15 cellular contexts compared by ENCODE assay signal in the genomic region with DNA sequence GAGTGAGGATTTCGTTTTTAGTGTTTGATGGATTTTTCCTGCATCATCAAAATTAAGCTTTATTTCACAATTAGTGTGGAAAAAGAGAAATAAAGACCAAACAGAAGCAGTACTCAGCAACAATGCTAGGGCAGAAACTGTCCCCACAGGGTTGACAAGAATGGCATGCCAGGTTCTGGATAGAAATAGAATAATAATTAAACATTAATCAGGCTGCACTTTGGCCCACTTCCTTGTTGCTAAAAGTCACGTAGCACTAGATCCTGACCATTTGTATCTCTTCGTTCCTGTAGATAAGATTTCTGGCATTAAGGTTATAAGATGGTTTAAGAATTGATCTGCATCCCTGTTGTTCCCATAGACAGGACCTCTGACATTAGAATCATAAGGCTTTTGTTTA. TPM values are rescaled to one million over a fixed set of nuclear protein-coding genes. Genes with fewer than 3 reads are reported as not detected.
DNase-seq lines count a peak whose midpoint lies in the region; ATAC-seq and TF ChIP-seq lines count a peak whose summit lies in the region.
"Had no signal": no experiment of that assay in that cellular context is flagged by ENCODE, and none has a peak within 500 bp of the region (broad histone marks: within the 10 kb centered on the region; RNA-seq: fewer than 3 reads in every experiment).

No MANE protein-coding gene starts in this region.

- no peak overlapping the region for H4K8ac ChIP-seq in neuronal stem cell (ENCODE audit: low read depth, low read length)

- no peaks in the 10 kb centered on the region for H3K4me1 ChIP-seq in Peyer's patch
- H3K4me1 ChIP-seq in hepatocyte (ENCODE audit: insufficient read depth): no peaks in the 10 kb centered on the region
- H3K4me1 ChIP-seq in neuronal stem cell (ENCODE audit: control insufficient read depth in 2 of 2, insufficient read depth in 1 of 2, low read depth in 1 of 2, low read length in 2 of 2): no peaks in the 10 kb centered on the region

- no peak overlapping the region for H3K23ac ChIP-seq in neuronal stem cell (ENCODE audit: low read depth, low read length, poor library complexity)

- 65% methylated on average over 3 of the region's 3 CpGs for WGBS in hepatocyte (ENCODE audit: low lambda C conversion rate, missing lambda C conversion rate)
- no CpG with 5 or more reads among the region's 3 CpGs for WGBS in neuronal stem cell (ENCODE audit: extremely low coverage in 2 of 2, insufficient read length in 2 of 2, insufficient replicate concordance in 1 of 2), 2 donors

- peak overlapping the region; percentile 39 for H3K4me2 ChIP-seq in hepatocyte
- H3K4me2 ChIP-seq in neuronal stem cell (ENCODE audit: insufficient read depth, low read length, poor library complexity, severe bottlenecking): no peak overlapping the region
- H3K4me2 ChIP-seq: BLaER1 treated with 17β-estradiol and CSF1 and Interleukin-3, amounts not matched to agents 10 nM and 100 nM had no signal

- H3K27me3 ChIP-seq in Peyer's patch (no peaks in the 10 kb centered on the region), hepatocyte (no peaks in the 10 kb centered on the region), neuronal stem cell (ENCODE audit: control insufficient read depth in 3 of 3, insufficient read depth in 3 of 3, low read depth in 1 of 3, low read length in 3 of 3) (no peaks in the 10 kb centered on the region)
- H3K27me3 ChIP-seq: BLaER1 treated with 17β-estradiol and CSF1 and Interleukin-3, amounts not matched to agents 10 nM and 100 nM had no signal

- H3K9me3 ChIP-seq in Peyer's patch: no peaks in the 10 kb centered on the region
- H3K9me3 ChIP-seq in hepatocyte (ENCODE audit: low read depth): no peaks in the 10 kb centered on the region
- H3K9me3 ChIP-seq in neuronal stem cell (replicated peaks in 1 of 2; ENCODE audit: control insufficient read depth in 2 of 2, insufficient read depth in 1 of 2, low read depth in 1 of 2, low read length in 2 of 2): no peaks in the 10 kb centered on the region
- H3K9me3 ChIP-seq: BLaER1 treated with 17β-estradiol and CSF1 and Interleukin-3, amounts not matched to agents 10 nM and 100 nM had no signal

- no peak overlapping the region for H3K18ac ChIP-seq in neuronal stem cell (ENCODE audit: low read length)

- H2AFZ ChIP-seq in hepatocyte (no peak overlapping the region), neuronal stem cell (ENCODE audit: low read length) (no peak overlapping the region)

- H4K20me1 ChIP-seq in hepatocyte (ENCODE audit: insufficient read depth, poor library complexity, severe bottlenecking): no peaks in the 10 kb centered on the region
- H4K20me1 ChIP-seq: BLaER1 treated with 17β-estradiol and CSF1 and Interleukin-3, amounts not matched to agents 10 nM and 100 nM had no signal

- H3K79me2 ChIP-seq in hepatocyte: no peaks in the 10 kb centered on the region

- no peak overlapping the region for H2BK120ac ChIP-seq in neuronal stem cell (ENCODE audit: low read depth, low read length)

- no peak overlapping the region for H3K14ac ChIP-seq in neuronal stem cell (ENCODE audit: low read length)

- H3K9me2 ChIP-seq in hepatocyte (replicated peaks; ENCODE audit: insufficient read depth): no peaks in the 10 kb centered on the region

- in situ Hi-C loops in Caki2 (cut with HindIII; ENCODE audit: low pct_unique_long_range_greater_than_20kb, low sequenced_read_pairs): no loop called here

- H3K36me3 ChIP-seq in Peyer's patch (no peaks in the 10 kb centered on the region), hepatocyte (replicated peaks; ENCODE audit: insufficient read depth, low read depth) (no peaks in the 10 kb centered on the region), neuronal stem cell (replicated peaks in 1 of 2; ENCODE audit: control insufficient read depth in 2 of 2, insufficient read depth in 2 of 2, low read length in 2 of 2) (no peaks in the 10 kb centered on the region)
- H3K36me3 ChIP-seq: BLaER1 treated with 17β-estradiol and CSF1 and Interleukin-3, amounts not matched to agents 10 nM and 100 nM had no signal

- TF ChIP-seq POLR2A in Peyer's patch (IDR thresholded peaks at IDR 0.05): no peak

- ATAC-seq in GM19455 (IDR thresholded peaks at IDR 0.05; ENCODE audit: unreplicated experiment): no peak
- ATAC-seq: HCT116 had no signal

- H3K27ac ChIP-seq in Peyer's patch (peak overlapping the region in 3 of 4 donors; percentile 17 to 78 (median 54)), hepatocyte (no peak overlapping the region), neuronal stem cell (replicated peaks; ENCODE audit: low read length) (no peak overlapping the region)
- H3K27ac ChIP-seq: BLaER1 treated with 17β-estradiol and CSF1 and Interleukin-3, amounts not matched to agents 10 nM and 100 nM; HL-60 had no signal

- H2BK15ac ChIP-seq in neuronal stem cell (ENCODE audit: low read length): no peak overlapping the region

- H3K79me1 ChIP-seq in neuronal stem cell (ENCODE audit: low read depth, low read length): no peaks in the 10 kb centered on the region

- no peak overlapping the region for H3K9ac ChIP-seq in neuronal stem cell (ENCODE audit: low read depth, low read length, poor library complexity)
- H3K9ac ChIP-seq: BLaER1 treated with 17β-estradiol and CSF1 and Interleukin-3, amounts not matched to agents 10 nM and 100 nM had no signal

- no peak overlapping the region for H2AK5ac ChIP-seq in neuronal stem cell (ENCODE audit: low read depth, low read length)

- no peak overlapping the region for H4K91ac ChIP-seq in neuronal stem cell (ENCODE audit: low read depth, low read length, poor library complexity)

- TF ChIP-seq CTCF in Peyer's patch (IDR thresholded peaks at IDR 0.05) (peak in 1 of 6 experiments; percentile 9), hepatocyte (IDR thresholded peaks at IDR 0.05; ENCODE audit: poor library complexity) (no peak)

- DNase-seq in Caki2 (ENCODE audit: low read depth) (peak; percentile 34), Peyer's patch (no peak), hepatocyte (ENCODE audit: low spot score) (no peak), mucosa of gallbladder (ENCODE audit: low spot score) (peak; percentile 54), neuronal stem cell (ENCODE audit: low spot score) (no peak), RPMI8226 (no peak), 8988T (no peak)
- DNase-seq: ACHN; CD4-positive, CD25-positive, alpha-beta regulatory T cell; DMS79 had no signal

- peak overlapping the region in 2 of 4 donors; percentile 8 to 14 for H3K4me3 ChIP-seq in Peyer's patch
- no peak overlapping the region for H3K4me3 ChIP-seq in hepatocyte
- no peak overlapping the region for H3K4me3 ChIP-seq in neuronal stem cell (ENCODE audit: low read length in 2 of 2)
- H3K4me3 ChIP-seq: BLaER1 treated with 17β-estradiol and CSF1 and Interleukin-3, amounts not matched to agents 10 nM and 100 nM had no signal

- no peak overlapping the region for H2BK12ac ChIP-seq in neuronal stem cell (ENCODE audit: low read length)

- H2BK5ac ChIP-seq in neuronal stem cell (ENCODE audit: low read length): no peak overlapping the region

- H3K4ac ChIP-seq in neuronal stem cell (ENCODE audit: low read length): no peak overlapping the region

RNA-seq across cellular contexts. Expression of a gene that starts 34.5 kb away (rescaled TPM):
- 4.7 and 8.6 TPM in 2 replicates for total RNA-seq in Caki2 (2014; rRNA removed; shearing (Covaris generic); ENCODE audit: low replicate concordance)
- total RNA-seq in Peyer's patch: 1 to 10 TPM in 2 of 4 donors, under 1 TPM in 1, not detected in 1; 0.35 to 2.2 (median 1.1) TPM
- total RNA-seq in hepatocyte: 1.1 and 1.6 TPM in 2 replicates
- 0.41 and 1.2 TPM in 2 replicates for polyA plus RNA-seq in hepatocyte
- 26.3 TPM for total RNA-seq in mucosa of gallbladder
- polyA plus RNA-seq in neuronal stem cell (2013, experiment 1 of 2): 1.3 TPM
- polyA plus RNA-seq in neuronal stem cell (2013, experiment 2 of 2): 1.5 TPM
- total RNA-seq: A172; CD4-positive, CD25-positive, alpha-beta regulatory T cell had no signal
- polyA plus RNA-seq: CD4-positive, CD25-positive, alpha-beta regulatory T cell had no signal

Comparison
In these comparisons a context has a peak if more than half of its experiments do, and no peak if none do; other contexts are left out.
1. DNase-seq: peak in Caki2 (single experiment) and mucosa of gallbladder (single experiment); none in Peyer's patch (0 of 3), hepatocyte (single experiment), neuronal stem cell (single experiment), RPMI8226 (single experiment) and 8988T (single experiment).
2. H3K27ac ChIP-seq: peak in Peyer's patch (3 of 4); none in hepatocyte (single experiment) and neuronal stem cell (single experiment).